ENCODE assay signal across 8 cellular contexts in genomic region chr3:46931631-46932441, GRCh38. TPM values are rescaled to one million over a fixed set of nuclear protein-coding genes. Genes with fewer than 3 reads are reported as not detected.
DNase-seq lines count a peak whose midpoint lies in the region; ATAC-seq and TF ChIP-seq lines count a peak whose summit lies in the region.

No MANE protein-coding gene starts in this region.

- peaks cover 77% of the 10 kb centered on the region for H3K36me3 Mint-ChIP-seq in Caco-2 (ENCODE audit: insufficient read depth, unreplicated experiment)

- peaks cover 65% of the 10 kb centered on the region for H3K4me1 ChIP-seq in Caco-2
- H3K4me1 ChIP-seq in uterus, result peaks cover 14 to 55% of the 10 kb centered on the region in 2 donors

- TF ChIP-seq CTCF in Caco-2 (IDR thresholded peaks at IDR 0.05; ENCODE audit: insufficient read depth in 1 of 2, low read depth in 1 of 2, low read length in 1 of 2, severe bottlenecking in 1 of 2, unreplicated experiment in 1 of 2) (no peak), cardiac fibroblast (IDR thresholded peaks at IDR 0.05; ENCODE audit: low read depth, low read length) (no peak), uterus (IDR thresholded peaks at IDR 0.05) (no peak)

- intact Hi-C loops in Caco-2 (cut with micrococcal nuclease; ENCODE audit: unreplicated experiment) (no loop called here), uterus (cut with DNase I; ENCODE audit: low total_unique reads) (no loop called here)

- no peak overlapping the region for H3K4me3 ChIP-seq in Caco-2 (ENCODE audit: low read depth, low read length)
- H3K4me3 ChIP-seq in cardiac fibroblast (replicated peaks in 1 of 2; ENCODE audit: low read depth in 2 of 2, low read length in 2 of 2), result no peak overlapping the region
- no peak overlapping the region for H3K4me3 ChIP-seq in uterus

- peaks cover 7% of the 10 kb centered on the region for H3K36me3 ChIP-seq in Caco-2 (ENCODE audit: control insufficient read depth, insufficient read depth, low read length)
- H3K36me3 ChIP-seq in uterus, result no peaks in the 10 kb centered on the region

- no peaks in the 10 kb centered on the region for H3K9me3 Mint-ChIP-seq in Caco-2 (ENCODE audit: unreplicated experiment)

- H3K27me3 ChIP-seq in Caco-2 (replicated peaks; ENCODE audit: control insufficient read depth, insufficient read depth, low read length), result no peaks in the 10 kb centered on the region
- H3K27me3 ChIP-seq in uterus, result no peaks in the 10 kb centered on the region

- H3K27me3 Mint-ChIP-seq in Caco-2 (ENCODE audit: insufficient read depth, unreplicated experiment), result no peaks in the 10 kb centered on the region

- no TSS peak for BruUV-seq in Caco-2 (replicated peaks; lab: Mats Ljungman, UMichigan)

- DNase-seq in Caco-2 (no peak), NCI-H345 treated with DMSO at 0.1 percent for 48 hours (lab: John Stamatoyannopoulos, UW; ENCODE audit: unreplicated experiment) (peak; percentile 20), cardiac fibroblast (ENCODE audit: low read depth in 2 of 2) (peak; percentile 34 to 62), lung microvascular endothelial cell (ENCODE audit: low read depth in 2 of 2) (peak; percentile 81 to 85), uterus (peak in 1 of 2 donors; percentile 67)
- no peak for DNase-seq in stimulated activated CD4-positive, alpha-beta T cell treated with anti-CD3 and anti-CD28 coated beads, Interleukin-2, amount 100 ng/mL, for 24 hours
- DNase-seq in activated CD4-positive, CD25-positive, alpha-beta regulatory T cell (lab: John Stamatoyannopoulos, UW), result no peak

- CTCF ChIA-PET in Caco-2 (lab: Charles Lee), result no interaction called here

- H3K27ac Mint-ChIP-seq in Caco-2 (ENCODE audit: unreplicated experiment), result peak overlapping the region; percentile 81

- peak overlapping the region; percentile 75 to 93 for H3K27ac ChIP-seq in uterus

- no peak overlapping the region for H3K4me3 Mint-ChIP-seq in Caco-2 (ENCODE audit: unreplicated experiment)

- H3K9me3 ChIP-seq in Caco-2 (no peaks in the 10 kb centered on the region), uterus (no peaks in the 10 kb centered on the region)

- TF ChIP-seq POLR2A in uterus (IDR thresholded peaks at IDR 0.05), result no peak

- no peak for ATAC-seq in GM18867 (IDR thresholded peaks at IDR 0.05; ENCODE audit: unreplicated experiment)

- POLR2A ChIA-PET in Caco-2 (lab: Charles Lee), result interaction anchor here (0.7 kb wide), 1 partner anchor 45 kb away, joined by 5 read pairs; no protein-coding TSS in a partner anchor

- H3K4me1 Mint-ChIP-seq in Caco-2 (ENCODE audit: low read depth, unreplicated experiment), result peaks cover 48% of the 10 kb centered on the region

RNA-seq across cellular contexts. Expression of gene CCDC12, which starts 44.7 kb away (rescaled TPM):
- total RNA-seq in Caco-2 (2022) (52.7 and 60.8 TPM in 2 replicates), lung microvascular endothelial cell (19.8 and 31.2 TPM in 2 replicates), uterus (10 to 100 TPM in 3 of 4 donors, 1 to 10 TPM in 1; 4.1 to 92.0 (median 41.2) TPM)

RNA-seq across cellular contexts. Expression of gene NBEAL2, which starts 47.6 kb away (rescaled TPM):
- total RNA-seq in Caco-2 (2022) (62.4 and 76.9 TPM in 2 replicates), lung microvascular endothelial cell (14.2 and 16.5 TPM in 2 replicates), uterus (10 to 100 TPM; 13.1 to 41.1 (median 23.8) TPM)

RNA-seq across cellular contexts. Expression of gene PTH1R, which starts 54.3 kb away (rescaled TPM):
- 5.1 and 6.8 TPM in 2 replicates for total RNA-seq in Caco-2 (2022)
- total RNA-seq in lung microvascular endothelial cell, result under 0.01 TPM in 1 of 2 replicates, not detected in the other
- total RNA-seq in uterus, result 10 to 100 TPM in 3 of 4 donors, under 1 TPM in 1; 0.51 to 29.9 (median 18.9) TPM

Comparison
In these comparisons a context has a peak if more than half of its experiments do, and no peak if none do; other contexts are left out.
1. DNase-seq: peak in NCI-H345 treated with DMSO at 0.1 percent for 48 hours (single experiment), cardiac fibroblast (2 of 2) and lung microvascular endothelial cell (2 of 2); none in Caco-2 (0 of 2), stimulated activated CD4-positive, alpha-beta T cell treated with anti-CD3 and anti-CD28 coated beads, Interleukin-2, amount 100 ng/mL, for 24 hours (0 of 2) and activated CD4-positive, CD25-positive, alpha-beta regulatory T cell (0 of 4).